20 cellular contexts compared by ENCODE assay signal in the genomic region with DNA sequence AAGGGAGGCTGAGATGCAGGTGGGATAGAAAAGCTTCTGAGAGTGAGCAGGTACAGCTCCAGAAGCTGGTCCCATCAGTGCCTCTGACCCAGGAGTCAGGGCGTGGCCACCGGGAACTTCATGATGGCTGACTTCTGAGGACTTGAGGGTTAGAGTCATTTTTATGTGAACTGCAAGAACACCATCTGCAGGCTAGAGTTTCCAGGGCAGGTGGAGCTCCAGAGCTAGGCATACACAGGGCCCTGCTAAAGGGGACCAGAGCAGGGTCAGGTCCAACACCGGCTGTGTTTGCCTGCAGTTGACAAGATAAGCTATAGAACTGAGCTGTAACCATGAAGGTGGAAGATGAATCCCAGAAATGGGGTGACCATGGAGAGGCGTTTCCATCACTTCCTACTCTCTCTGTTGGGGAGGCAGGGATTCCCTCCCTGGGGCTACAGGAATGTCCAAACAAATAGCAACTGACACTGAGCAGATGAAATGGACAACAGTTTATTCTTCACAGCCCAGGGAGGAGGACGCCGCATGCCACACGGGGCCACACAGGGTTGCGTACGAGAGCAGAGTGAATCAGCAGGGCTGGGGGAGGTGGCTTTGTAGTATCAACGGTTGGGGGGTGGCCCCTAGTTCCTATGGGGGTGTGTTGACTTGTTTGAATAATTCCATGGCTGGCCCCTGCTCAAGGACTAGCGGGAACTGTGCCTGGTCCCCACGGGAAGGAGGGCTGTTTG.
DNase-seq lines count a peak whose midpoint lies in the region; ATAC-seq, FAIRE-seq and TF ChIP-seq lines count a peak whose summit lies in the region.
"Had no signal": no experiment of that assay in that cellular context is flagged by ENCODE, and none has a peak within 500 bp of the region (broad histone marks: within the 10 kb centered on the region; RNA-seq: fewer than 3 reads in every experiment).

No MANE protein-coding gene starts in this region.

- H2AK9ac ChIP-seq in IMR-90 (replicated peaks; ENCODE audit: low read depth, low read length, poor library complexity) = peak overlapping the region; percentile 73

- H4K5ac ChIP-seq in IMR-90 (ENCODE audit: low read depth, low read length) = no peak overlapping the region

- H3K4me3 ChIP-seq in IMR-90 (ENCODE audit: insufficient read depth, low read depth, low read length) (no peak overlapping the region), keratinocyte (ENCODE audit: control insufficient read depth in 2 of 3, extremely low read depth in 1 of 3, insufficient read depth in 2 of 3, low read depth in 1 of 3, low read length in 3 of 3) (no peak overlapping the region)
- H3K4me3 ChIP-seq: left ventricle myocardium inferior had no signal

- 100% methylated on average over 2 of the region's 12 CpGs; no CpG with 5 or more reads in 1 of the 2 experiments for WGBS in IMR-90 (ENCODE audit: extremely low coverage in 2 of 2, insufficient read length in 1 of 2), 2 experiments

- no peak; the same call in 1 of the 2 replicates for ATAC-seq in IMR-90 (ENCODE audit: low read depth)
- ATAC-seq in activated CD8-positive, alpha-beta memory T cell treated with anti-CD3 and anti-CD28 coated beads, Interleukin-2, amount 10 ng/mL, durations not matched to agents 7 days and 5 days = no peak
- ATAC-seq: activated CD4-positive, alpha-beta T cell treated with anti-CD3 and anti-CD28 coated beads for 36 hours; activated naive CD8-positive, alpha-beta T cell treated with anti-CD3 and anti-CD28 coated beads, Interleukin-2, amount 50 U/mL, for 24 hours; T-helper 17 cell had no signal

- 0 out of 2 replicates have a peak overlapping the region, but pooled peaks have one; percentile 3 for H4K91ac ChIP-seq in IMR-90 (ENCODE audit: insufficient read depth, low read depth, low read length)

- peak overlapping the region; percentile 55; the same call in 1 of the 2 replicates for H3K14ac ChIP-seq in IMR-90 (replicated peaks; ENCODE audit: low read depth, low read length)

- no peak overlapping the region for H3K4me3 Mint-ChIP-seq in activated CD8-positive, alpha-beta memory T cell treated with anti-CD3 and anti-CD28 coated beads, Interleukin-2, amount 10 ng/mL, durations not matched to agents 7 days and 5 days
- H3K4me3 Mint-ChIP-seq: activated CD4-positive, alpha-beta T cell treated with anti-CD3 and anti-CD28 coated beads for 36 hours; activated naive CD8-positive, alpha-beta T cell treated with anti-CD3 and anti-CD28 coated beads, Interleukin-2, amount 50 U/mL, for 24 hours; T-helper 17 cell had no signal

- H3K9me3 Mint-ChIP-seq in activated CD8-positive, alpha-beta memory T cell treated with anti-CD3 and anti-CD28 coated beads, Interleukin-2, amount 10 ng/mL, durations not matched to agents 7 days and 5 days (ENCODE audit: low read depth) = no peaks in the 10 kb centered on the region
- H3K9me3 Mint-ChIP-seq: activated naive CD8-positive, alpha-beta T cell treated with anti-CD3 and anti-CD28 coated beads, Interleukin-2, amount 50 U/mL, for 24 hours had no signal

- H3K18ac ChIP-seq in IMR-90 (ENCODE audit: low read depth, low read length) = no peak overlapping the region

- H2BK20ac ChIP-seq in IMR-90 (ENCODE audit: low read depth, low read length) = peak overlapping the region; percentile 3; the same call in 1 of the 2 replicates

- H3K9me1 ChIP-seq in IMR-90 (ENCODE audit: insufficient read depth, low read length) (peaks cover 12% of the 10 kb centered on the region), keratinocyte (ENCODE audit: control insufficient read depth, extremely low read depth, insufficient read depth, low read length) (no peaks in the 10 kb centered on the region)

- H3K79me2 ChIP-seq in keratinocyte (ENCODE audit: control insufficient read depth, insufficient read depth, low read length) = no peaks in the 10 kb centered on the region

- H3K4me1 ChIP-seq in IMR-90 (ENCODE audit: control insufficient read depth, insufficient read depth, low read length) (peaks cover 10% of the 10 kb centered on the region), keratinocyte (ENCODE audit: control insufficient read depth, extremely low read depth, insufficient read depth, low read length) (peaks cover 26% of the 10 kb centered on the region)
- H3K4me1 ChIP-seq: left ventricle myocardium inferior had no signal

- peaks cover 24% of the 10 kb centered on the region for H3K27me3 Mint-ChIP-seq in activated CD8-positive, alpha-beta memory T cell treated with anti-CD3 and anti-CD28 coated beads, Interleukin-2, amount 10 ng/mL, durations not matched to agents 7 days and 5 days

- H3K4me2 ChIP-seq in IMR-90 (ENCODE audit: low read depth, low read length) (no peak overlapping the region), keratinocyte (ENCODE audit: control insufficient read depth, extremely low read depth, insufficient read depth, low read depth, low read length) (no peak overlapping the region)

- CTCF ChIA-PET in IMR-90 (lab: Yijun Ruan, JAX) = interaction anchor here (1.3 kb wide), 1 partner anchor 10 kb away, joined by 3 read pairs; no protein-coding TSS in a partner anchor
- CTCF ChIA-PET in activated CD8-positive, alpha-beta memory T cell treated with anti-CD3 and anti-CD28 coated beads, Interleukin-2, amount 10 ng/mL, durations not matched to agents 7 days and 5 days (lab: Charles Lee) = interaction anchor here (0.7 kb wide), 1 partner anchor 174 kb away, joined by 3 read pairs; no protein-coding TSS in a partner anchor

- H3K9me3 ChIP-seq in IMR-90 (ENCODE audit: control insufficient read depth, insufficient read depth, low read length) = no peaks in the 10 kb centered on the region
- H3K9me3 ChIP-seq in keratinocyte (ENCODE audit: control insufficient read depth, low read depth, low read length) = no peaks in the 10 kb centered on the region

- H2BK120ac ChIP-seq in IMR-90 (ENCODE audit: low read depth, low read length) = peak overlapping the region; percentile 75; the same call in 1 of the 2 replicates

- BruUV-seq in IMR-90 (replicated peaks; lab: Mats Ljungman, UMichigan) = no TSS peak

- 0 out of 2 replicates have a peak overlapping the region, but pooled peaks have one; percentile 4 for H3K23ac ChIP-seq in IMR-90 (ENCODE audit: low read depth, low read length)

- H2BK15ac ChIP-seq in IMR-90 (ENCODE audit: low read depth, low read length) = peak overlapping the region; percentile 63; the same call in 2 of the 3 replicates

- H3K9ac ChIP-seq in IMR-90 (ENCODE audit: low read depth, low read length) (no peak overlapping the region), keratinocyte (ENCODE audit: control insufficient read depth, extremely low read depth, insufficient read depth, low read length) (no peak overlapping the region)

- no peak overlapping the region for H3K56ac ChIP-seq in IMR-90 (ENCODE audit: extremely low read depth, insufficient read depth, low read length)

- H4K20me1 ChIP-seq in IMR-90 (ENCODE audit: insufficient read depth, low read length) = no peaks in the 10 kb centered on the region
- H4K20me1 ChIP-seq in keratinocyte (ENCODE audit: control insufficient read depth, extremely low read depth, insufficient read depth, low read length) = no peaks in the 10 kb centered on the region

- no peaks in the 10 kb centered on the region for H3K4me1 Mint-ChIP-seq in activated CD8-positive, alpha-beta memory T cell treated with anti-CD3 and anti-CD28 coated beads, Interleukin-2, amount 10 ng/mL, durations not matched to agents 7 days and 5 days
- H3K4me1 Mint-ChIP-seq: activated CD4-positive, alpha-beta T cell treated with anti-CD3 and anti-CD28 coated beads for 36 hours; activated naive CD8-positive, alpha-beta T cell treated with anti-CD3 and anti-CD28 coated beads, Interleukin-2, amount 50 U/mL, for 24 hours; naive B cell; T-helper 17 cell had no signal

- no peaks in the 10 kb centered on the region for H3K36me3 Mint-ChIP-seq in activated CD8-positive, alpha-beta memory T cell treated with anti-CD3 and anti-CD28 coated beads, Interleukin-2, amount 10 ng/mL, durations not matched to agents 7 days and 5 days
- H3K36me3 Mint-ChIP-seq: naive B cell had no signal

- no peak for TF ChIP-seq POLR2A in IMR-90 (IDR thresholded peaks at IDR 0.05; ENCODE audit: low read depth, low read length)

- H2AK5ac ChIP-seq in IMR-90 (ENCODE audit: low read depth, low read length) = peak overlapping the region; percentile 52; the same call in 1 of the 2 replicates

- FAIRE-seq in keratinocyte (lab: Jason Lieb, UNC) = no peak
- FAIRE-seq: GM18507 had no signal

- no peak for TF ChIP-seq RAD21 in IMR-90 (IDR thresholded peaks at IDR 0.05; ENCODE audit: low read length)

- in situ Hi-C loops in IMR-90 (cut with MboI; ENCODE audit: low sequenced_read_pairs) = no loop called here

- H3K27me3 ChIP-seq in IMR-90 (ENCODE audit: control insufficient read depth, insufficient read depth, low read length) (no peaks in the 10 kb centered on the region), keratinocyte (ENCODE audit: control insufficient read depth, extremely low read depth, insufficient read depth, low read length) (no peaks in the 10 kb centered on the region)

- TF ChIP-seq CTCF in IMR-90 (conservative IDR thresholded peaks at IDR 0.05; ENCODE audit: low read depth, low read length) = no peak
- TF ChIP-seq CTCF in keratinocyte (optimal IDR thresholded peaks at IDR 0.05 in 1 of 3, IDR thresholded peaks at IDR 0.05 in 1 of 3, conservative IDR thresholded peaks at IDR 0.05 in 1 of 3; ENCODE audit: extremely low read depth in 1 of 3, insufficient read depth in 2 of 3, low read length in 3 of 3) = peak in 1 of 3 experiments; percentile 23

- POLR2A ChIA-PET in IMR-90 (lab: Charles Lee; ENCODE audit: unreplicated experiment) = no interaction called here

- H3K4ac ChIP-seq in IMR-90 (ENCODE audit: low read depth, low read length) = peak overlapping the region; percentile 35

- DNase-seq in DMS53 treated with DMSO at 0.1 percent for 48 hours (lab: John Stamatoyannopoulos, UW; ENCODE audit: unreplicated experiment) (peak; percentile 42), IMR-90 (no peak), RPMI8226 (peak; percentile 11), keratinocyte (ENCODE audit: low read depth, low spot score) (no peak), NCI-H2171 treated with DMSO at 0.1 percent for 48 hours (lab: John Stamatoyannopoulos, UW) (no peak)
- no peak for DNase-seq in activated CD8-positive, alpha-beta memory T cell treated with anti-CD3 and anti-CD28 coated beads, Interleukin-2, amount 10 ng/mL, durations not matched to agents 7 days and 5 days
- no peak for DNase-seq in activated CD8-positive, alpha-beta memory T cell treated with anti-CD3 and anti-CD28 coated beads for 24 hours
- no peak for DNase-seq in activated naive CD4-positive, alpha-beta T cell treated with anti-CD3 and anti-CD28 coated beads, Interleukin-2, amount 50 U/mL, for 16 hours
- DNase-seq: activated CD4-positive, alpha-beta T cell treated with anti-CD3 and anti-CD28 coated beads for 36 hours; activated naive CD8-positive, alpha-beta T cell treated with anti-CD3 and anti-CD28 coated beads, Interleukin-2, amount 50 U/mL, for 24 hours; activated T-cell treated with anti-CD3 and anti-CD28 coated beads, Interleukin-2, amount 50 U/mL, for 1 hour; C1 segment of cervical spinal cord; central memory CD4-positive, alpha-beta T cell; KG1; left ventricle myocardium inferior; naive B cell; NCI-H2081 treated with DMSO at 0.1 percent for 48 hours; stimulated activated CD4-positive, alpha-beta T cell treated with anti-CD3 and anti-CD28 coated beads, Interleukin-2, amount 100 ng/mL, for 48 hours; T-helper 17 cell had no signal

- H2AFZ ChIP-seq in IMR-90 (replicated peaks; ENCODE audit: low read length, poor library complexity) (peak overlapping the region; percentile 72), keratinocyte (ENCODE audit: control insufficient read depth, low read length) (no peak overlapping the region)

- intact Hi-C loops in IMR-90 (cut with micrococcal nuclease) = no loop called here

- H3K36me3 ChIP-seq in IMR-90 (ENCODE audit: control insufficient read depth, insufficient read depth, low read length) (no peaks in the 10 kb centered on the region), keratinocyte (ENCODE audit: control insufficient read depth in 2 of 2, extremely low read depth in 1 of 2, insufficient read depth in 2 of 2, low read length in 2 of 2) (no peaks in the 10 kb centered on the region)
- H3K36me3 ChIP-seq: left ventricle myocardium inferior had no signal

- dilution Hi-C loops in IMR-90 (cut with HindIII; ENCODE audit: low sequenced_read_pairs, unreplicated experiment) = no loop called here
- dilution Hi-C loops in keratinocyte (cut with MboI; ENCODE audit: extremely low pct_ligation_motif_present, low sequenced_read_pairs) = no loop called here

- H3K27ac Mint-ChIP-seq in activated CD8-positive, alpha-beta memory T cell treated with anti-CD3 and anti-CD28 coated beads, Interleukin-2, amount 10 ng/mL, durations not matched to agents 7 days and 5 days = no peak overlapping the region
- H3K27ac Mint-ChIP-seq: activated CD4-positive, alpha-beta T cell treated with anti-CD3 and anti-CD28 coated beads for 36 hours; activated naive CD8-positive, alpha-beta T cell treated with anti-CD3 and anti-CD28 coated beads, Interleukin-2, amount 50 U/mL, for 24 hours; T-helper 17 cell had no signal

- H3K27ac ChIP-seq in IMR-90 (ENCODE audit: insufficient read depth, low read length) (no peak overlapping the region), keratinocyte (ENCODE audit: control insufficient read depth, insufficient read depth, low read length) (peak overlapping the region; percentile 41)
- H3K27ac ChIP-seq: left ventricle myocardium inferior had no signal

- no peak overlapping the region for H2BK5ac ChIP-seq in IMR-90 (ENCODE audit: low read depth, low read length, poor library complexity, severe bottlenecking)

- no peak overlapping the region for H4K8ac ChIP-seq in IMR-90 (ENCODE audit: low read depth in 2 of 2, low read length in 2 of 2)

- peaks cover 0 to 16% of the 10 kb centered on the region in 2 experiments; a peak in 1 of 4 replicates for H3K79me1 ChIP-seq in IMR-90 (ENCODE audit: low read depth in 1 of 2, low read length in 2 of 2)

Comparison
In these comparisons a context has a peak if more than half of its experiments do, and no peak if none do; other contexts are left out.
1. DNase-seq: peak in DMS53 treated with DMSO at 0.1 percent for 48 hours (single experiment) and RPMI8226 (single experiment); none in IMR-90 (single experiment), keratinocyte (single experiment), activated CD8-positive, alpha-beta memory T cell treated with anti-CD3 and anti-CD28 coated beads, Interleukin-2, amount 10 ng/mL, durations not matched to agents 7 days and 5 days (single experiment), activated CD8-positive, alpha-beta memory T cell treated with anti-CD3 and anti-CD28 coated beads for 24 hours (single experiment), NCI-H2171 treated with DMSO at 0.1 percent for 48 hours (single experiment) and activated naive CD4-positive, alpha-beta T cell treated with anti-CD3 and anti-CD28 coated beads, Interleukin-2, amount 50 U/mL, for 16 hours (single experiment).